Comparison of ENCODE assay signal across 25 cellular contexts in genomic region chr12:119730381-119730780, GRCh38.
"Had no signal": no experiment of that assay in that cellular context is flagged by ENCODE, and none has a peak within 500 bp of the region (broad histone marks: within the 10 kb centered on the region; RNA-seq: fewer than 3 reads in every experiment).

No MANE protein-coding gene starts in this region.

- H3K27ac Mint-ChIP-seq: activated CD4-positive, alpha-beta memory T cell treated with anti-CD3 and anti-CD28 coated beads for 36 hours; activated CD4-positive, alpha-beta T cell treated with anti-CD3 and anti-CD28 coated beads for 36 hours; activated CD4-positive, alpha-beta T cell treated with anti-CD3 and anti-CD28 coated beads, Interleukin-2, amount 10 ng/mL, durations not matched to agents 24 days and 14 days; activated CD8-positive, alpha-beta memory T cell treated with anti-CD3 and anti-CD28 coated beads, Interleukin-2, amount 10 ng/mL, durations not matched to agents 7 days and 5 days; activated CD8-positive, alpha-beta T cell treated with anti-CD3 and anti-CD28 coated beads, Interleukin-2, amount 10 ng/mL, durations not matched to agents 7 days and 5 days; activated naive CD4-positive, alpha-beta T cell treated with anti-CD3 and anti-CD28 coated beads for 36 hours; activated naive CD4-positive, alpha-beta T cell treated with anti-CD3 and anti-CD28 coated beads, Interleukin-2, amount 50 U/mL, for 24 hours; activated naive CD8-positive, alpha-beta T cell treated with anti-CD3 and anti-CD28 coated beads for 36 hours; activated naive CD8-positive, alpha-beta T cell treated with anti-CD3 and anti-CD28 coated beads, Interleukin-2, amount 50 U/mL, for 24 hours; activated T-helper 1 cell treated with anti-CD3 and anti-CD28 coated beads, Interleukin-12 subunit alpha, Interleukin-12 subunit beta, Interleukin-2, Interleukin-4 antibody, amounts not matched to agents 30 ng/mL and 10 ng/mL and 1 ng/mL, durations not matched to agents 14 hours and 24 hours and 36 hours; activated T-helper 2 cell treated with anti-CD3 and anti-CD28 coated beads, Interferon-gamma antibody, Interleukin-2, Interleukin-4, amounts not matched to agents 10 μg/mL and 5 μg/mL and 100 μg/mL, durations not matched to agents 14 hours and 24 hours and 36 hours had no signal

- H3K4me3 Mint-ChIP-seq: activated CD4-positive, alpha-beta memory T cell treated with anti-CD3 and anti-CD28 coated beads for 36 hours; activated CD4-positive, alpha-beta T cell treated with anti-CD3 and anti-CD28 coated beads for 36 hours; activated CD4-positive, alpha-beta T cell treated with anti-CD3 and anti-CD28 coated beads, Interleukin-2, amount 10 ng/mL, durations not matched to agents 24 days and 14 days; activated CD8-positive, alpha-beta memory T cell treated with anti-CD3 and anti-CD28 coated beads, Interleukin-2, amount 10 ng/mL, durations not matched to agents 7 days and 5 days; activated CD8-positive, alpha-beta T cell treated with anti-CD3 and anti-CD28 coated beads, Interleukin-2, amount 10 ng/mL, durations not matched to agents 7 days and 5 days; activated naive CD4-positive, alpha-beta T cell treated with anti-CD3 and anti-CD28 coated beads for 36 hours; activated naive CD4-positive, alpha-beta T cell treated with anti-CD3 and anti-CD28 coated beads, Interleukin-2, amount 50 U/mL, for 24 hours; activated naive CD8-positive, alpha-beta T cell treated with anti-CD3 and anti-CD28 coated beads for 36 hours; activated naive CD8-positive, alpha-beta T cell treated with anti-CD3 and anti-CD28 coated beads, Interleukin-2, amount 50 U/mL, for 24 hours; activated T-helper 1 cell treated with anti-CD3 and anti-CD28 coated beads, Interleukin-12 subunit alpha, Interleukin-12 subunit beta, Interleukin-2, Interleukin-4 antibody, amounts not matched to agents 30 ng/mL and 10 ng/mL and 1 ng/mL, durations not matched to agents 14 hours and 24 hours and 36 hours; central memory CD8-positive, alpha-beta T cell had no signal

- DNase-seq: activated CD4-positive, alpha-beta memory T cell treated with anti-CD3 and anti-CD28 coated beads for 36 hours; activated CD4-positive, alpha-beta T cell treated with anti-CD3 and anti-CD28 coated beads for 36 hours; activated CD4-positive, alpha-beta T cell treated with anti-CD3 and anti-CD28 coated beads, Interleukin-2, amount 10 ng/mL, durations not matched to agents 24 days and 14 days; activated CD4-positive, CD25-positive, alpha-beta regulatory T cell; activated CD4-positive, CD25-positive, alpha-beta regulatory T cell treated with anti-CD3 and anti-CD28 coated beads, Interleukin-2, amount 50 U/mL, for 72 hours; activated CD8-positive, alpha-beta memory T cell treated with anti-CD3 and anti-CD28 coated beads, Interleukin-2, amount 10 ng/mL, durations not matched to agents 7 days and 5 days; activated CD8-positive, alpha-beta memory T cell treated with anti-CD3 and anti-CD28 coated beads, Interleukin-2, amount 50 U/mL, for 4 hours; activated CD8-positive, alpha-beta T cell treated with anti-CD3 and anti-CD28 coated beads, Interleukin-2, amount 10 ng/mL, durations not matched to agents 7 days and 5 days; activated effector memory CD4-positive, alpha-beta T cell treated with anti-CD3 and anti-CD28 coated beads, Interleukin-2, amount 50 U/mL, for 16 hours; activated naive CD4-positive, alpha-beta T cell treated with anti-CD3 and anti-CD28 coated beads for 36 hours; activated naive CD8-positive, alpha-beta T cell treated with anti-CD3 and anti-CD28 coated beads for 36 hours; activated naive CD8-positive, alpha-beta T cell treated with anti-CD3 and anti-CD28 coated beads, Interleukin-2, amount 50 U/mL, for 24 hours; activated T-cell treated with anti-CD3 and anti-CD28 coated beads, Interleukin-2, amount 50 U/mL, for 1 hour; activated T-cell treated with anti-CD3 and anti-CD28 coated beads, Interleukin-2, amount 50 U/mL, for 48 hours; brain microvascular endothelial cell; cortex of kidney; dermis blood vessel endothelial cell; effector CD8-positive, alpha-beta T cell; foreskin fibroblast; T-helper 2 cell had no signal

- H3K9me3 Mint-ChIP-seq: activated CD4-positive, alpha-beta memory T cell treated with anti-CD3 and anti-CD28 coated beads for 36 hours; activated CD4-positive, alpha-beta T cell treated with anti-CD3 and anti-CD28 coated beads, Interleukin-2, amount 10 ng/mL, durations not matched to agents 24 days and 14 days; activated naive CD4-positive, alpha-beta T cell treated with anti-CD3 and anti-CD28 coated beads for 36 hours; activated naive CD4-positive, alpha-beta T cell treated with anti-CD3 and anti-CD28 coated beads, Interleukin-2, amount 50 U/mL, for 24 hours; activated naive CD8-positive, alpha-beta T cell treated with anti-CD3 and anti-CD28 coated beads for 36 hours; activated naive CD8-positive, alpha-beta T cell treated with anti-CD3 and anti-CD28 coated beads, Interleukin-2, amount 50 U/mL, for 24 hours; activated T-helper 1 cell treated with anti-CD3 and anti-CD28 coated beads, Interleukin-12 subunit alpha, Interleukin-12 subunit beta, Interleukin-2, Interleukin-4 antibody, amounts not matched to agents 30 ng/mL and 10 ng/mL and 1 ng/mL, durations not matched to agents 14 hours and 24 hours and 36 hours; activated T-helper 2 cell treated with anti-CD3 and anti-CD28 coated beads, Interferon-gamma antibody, Interleukin-2, Interleukin-4, amounts not matched to agents 10 μg/mL and 5 μg/mL and 100 μg/mL, durations not matched to agents 14 hours and 24 hours and 36 hours; central memory CD8-positive, alpha-beta T cell had no signal

- ATAC-seq: activated CD4-positive, alpha-beta T cell treated with anti-CD3 and anti-CD28 coated beads for 36 hours; activated CD8-positive, alpha-beta memory T cell treated with anti-CD3 and anti-CD28 coated beads, Interleukin-2, amount 10 ng/mL, durations not matched to agents 7 days and 5 days; activated CD8-positive, alpha-beta T cell treated with anti-CD3 and anti-CD28 coated beads, Interleukin-2, amount 10 ng/mL, durations not matched to agents 7 days and 5 days; activated naive CD8-positive, alpha-beta T cell treated with anti-CD3 and anti-CD28 coated beads, Interleukin-2, amount 50 U/mL, for 24 hours; esophagus mucosa had no signal

- H3K36me3 ChIP-seq: brain microvascular endothelial cell had no signal

- H3K27ac ChIP-seq: brain microvascular endothelial cell had no signal

- H3K27me3 Mint-ChIP-seq: activated CD4-positive, alpha-beta memory T cell treated with anti-CD3 and anti-CD28 coated beads for 36 hours; activated CD4-positive, alpha-beta T cell treated with anti-CD3 and anti-CD28 coated beads for 36 hours; activated CD4-positive, alpha-beta T cell treated with anti-CD3 and anti-CD28 coated beads, Interleukin-2, amount 10 ng/mL, durations not matched to agents 24 days and 14 days; activated CD8-positive, alpha-beta memory T cell treated with anti-CD3 and anti-CD28 coated beads, Interleukin-2, amount 10 ng/mL, durations not matched to agents 7 days and 5 days; activated naive CD4-positive, alpha-beta T cell treated with anti-CD3 and anti-CD28 coated beads, Interleukin-2, amount 50 U/mL, for 24 hours; activated naive CD8-positive, alpha-beta T cell treated with anti-CD3 and anti-CD28 coated beads for 36 hours; activated naive CD8-positive, alpha-beta T cell treated with anti-CD3 and anti-CD28 coated beads, Interleukin-2, amount 50 U/mL, for 24 hours; central memory CD8-positive, alpha-beta T cell had no signal

- H3K27me3 ChIP-seq: brain microvascular endothelial cell had no signal

- H3K4me1 Mint-ChIP-seq: activated naive CD4-positive, alpha-beta T cell treated with anti-CD3 and anti-CD28 coated beads, Interleukin-2, amount 50 U/mL, for 24 hours; activated naive CD8-positive, alpha-beta T cell treated with anti-CD3 and anti-CD28 coated beads for 36 hours; central memory CD8-positive, alpha-beta T cell had no signal
